8 cellular contexts compared by ENCODE assay signal in the genomic region with DNA sequence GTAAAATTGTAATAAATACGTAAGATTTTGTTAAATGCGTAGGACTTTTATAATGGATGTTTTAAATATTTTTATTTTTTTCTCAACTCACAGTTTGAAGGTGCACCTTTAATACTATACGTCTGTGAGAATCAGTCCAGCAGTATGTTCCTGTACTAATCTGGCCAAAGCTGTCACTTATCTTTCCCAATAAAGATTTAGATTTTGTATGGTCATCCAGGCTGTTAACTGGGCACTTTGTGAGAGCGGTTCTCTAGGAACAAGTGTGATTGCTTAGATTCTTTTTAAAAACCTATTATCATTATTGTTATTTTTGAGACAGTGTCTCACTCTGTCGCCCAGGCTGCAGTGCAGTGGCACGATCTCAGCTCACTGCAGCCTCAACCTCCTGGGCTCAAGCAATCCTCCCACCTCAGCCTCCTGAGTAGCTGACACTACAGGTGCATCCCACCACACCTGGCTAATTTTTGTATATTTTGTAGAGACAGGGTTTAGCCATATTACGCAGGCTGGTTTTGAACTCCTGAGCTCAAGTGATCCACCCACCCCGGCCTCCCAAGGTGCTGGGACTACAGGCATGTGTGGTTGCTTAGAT. TPM values are rescaled to one million over a fixed set of nuclear protein-coding genes. Genes with fewer than 3 reads are reported as not detected.
DNase-seq lines count a peak whose midpoint lies in the region; FAIRE-seq and TF ChIP-seq lines count a peak whose summit lies in the region.

No MANE protein-coding gene starts in this region.

- H3K4me3 ChIP-seq in HAP-1 = peak overlapping the region; percentile 71
- peak overlapping the region; percentile 92 for H3K4me3 ChIP-seq in fibroblast of pulmonary artery (replicated peaks; ENCODE audit: low read depth, low read length)
- peak overlapping the region; percentile 95 for H3K4me3 ChIP-seq in skeletal muscle cell (ENCODE audit: low read depth, low read length)
- H3K4me3 ChIP-seq in small intestine (ENCODE audit: low read depth in 1 of 2, low read length in 2 of 2) = peak overlapping the region in 1 of 2 donors; percentile 64

- DNase-seq in HAP-1 (ENCODE audit: low spot score in 2 of 2) (no peak), fibroblast of pulmonary artery (ENCODE audit: low read depth) (no peak), skeletal muscle cell (ENCODE audit: low read depth) (no peak), small intestine (no peak), NCI-H526 (lab: John Stamatoyannopoulos, UW) (no peak), NCI-H1105 (lab: John Stamatoyannopoulos, UW) (no peak)
- DNase-seq in stimulated activated CD8-positive, alpha-beta memory T cell treated with anti-CD3 and anti-CD28 coated beads, Interleukin-4, amount 100 ng/mL, for 48 hours = no peak

- no peak for FAIRE-seq in small intestine (lab: Jason Lieb, UNC)

- H3K27ac ChIP-seq in VCaP = peak overlapping the region; percentile 89
- H3K27ac ChIP-seq in small intestine (ENCODE audit: low read depth in 1 of 2, low read length in 1 of 2) = no peak overlapping the region

- H3K27me3 ChIP-seq in HAP-1 (ENCODE audit: low read depth) = no peaks in the 10 kb centered on the region
- H3K27me3 ChIP-seq in small intestine (ENCODE audit: control insufficient read depth in 2 of 2, insufficient read depth in 2 of 2, low read length in 2 of 2) = no peaks in the 10 kb centered on the region

- H3K4me1 ChIP-seq in HAP-1 (peaks cover 14% of the 10 kb centered on the region), small intestine (ENCODE audit: control insufficient read depth in 2 of 2, insufficient read depth in 1 of 2, low read depth in 1 of 2, low read length in 1 of 2) (no peaks in the 10 kb centered on the region)

- in situ Hi-C loops in HAP-1 (cut with MboI; ENCODE audit: low sequenced_read_pairs) = no loop called here

- WGBS in small intestine, 3 donors = 48 to 65% (median 60%) methylated on average over 8 of the region's 8 CpGs

- H3K9me3 ChIP-seq in HAP-1 = no peaks in the 10 kb centered on the region; the same call in 1 of the 2 replicates
- no peaks in the 10 kb centered on the region for H3K9me3 ChIP-seq in small intestine (ENCODE audit: control insufficient read depth, low read depth)

- TF ChIP-seq CTCF in VCaP (conservative IDR thresholded peaks at IDR 0.05) (no peak), fibroblast of pulmonary artery (IDR thresholded peaks at IDR 0.05; ENCODE audit: low read length, missing control alignments) (no peak)

- H3K36me3 ChIP-seq in HAP-1 (replicated peaks) = peaks cover 4% of the 10 kb centered on the region
- no peaks in the 10 kb centered on the region for H3K36me3 ChIP-seq in small intestine (ENCODE audit: control insufficient read depth in 2 of 2, insufficient read depth in 2 of 2, low read length in 2 of 2)

RNA-seq across cellular contexts. Expression of a gene that starts 1.7 kb away (rescaled TPM):
- polyA plus RNA-seq in small intestine = 1 to 10 TPM; 4.9 to 9.4 (median 5.9) TPM

RNA-seq across cellular contexts. Expression of a gene that starts 58.4 kb away (rescaled TPM):
- polyA plus RNA-seq in small intestine = under 1 TPM in 2 of 3 donors, not detected in 1; under 0.01 TPM
